In genomic region chr14:88128811-88129210, GRCh38 we compare ENCODE assay signal across 21 cellular contexts.
A peak's percentile ranks its signal among the peaks of the same experiment; 100 is the strongest.
DNase-seq lines count a peak whose midpoint lies in the region; ATAC-seq and TF ChIP-seq lines count a peak whose summit lies in the region.
"Had no signal": no experiment of that assay in that cellular context is flagged by ENCODE, and none has a peak within 500 bp of the region (broad histone marks: within the 10 kb centered on the region; RNA-seq: fewer than 3 reads in every experiment).

No MANE protein-coding gene starts in this region.

- H3K4me1 Mint-ChIP-seq in activated CD4-positive, alpha-beta T cell treated with anti-CD3 and anti-CD28 coated beads for 36 hours = peaks cover 11% of the 10 kb centered on the region
- peaks cover 11% of the 10 kb centered on the region for H3K4me1 Mint-ChIP-seq in WTC11

- DNase-seq in GM23248 (peak; percentile 12), NOMO-1 treated with dmso at 0.1 percent for 144 hours (lab: John Stamatoyannopoulos, UW; ENCODE audit: unreplicated experiment) (peak; percentile 67), colonic mucosa (no peak), pons (ENCODE audit: low spot score) (peak; percentile 34), middle frontal gyrus (ENCODE audit: extremely low spot score, low spot score) (no peak), NCI-H226 (no peak), WTC11 (ENCODE audit: low spot score) (no peak)
- no peak for DNase-seq in activated CD4-positive, alpha-beta T cell treated with anti-CD3 and anti-CD28 coated beads for 36 hours
- DNase-seq: activated CD4-positive, alpha-beta T cell treated with anti-CD3 and anti-CD28 coated beads, Interleukin-2, amount 50 U/mL, for 4 hours; COR-L47; DND-41; effector memory CD4-positive, alpha-beta T cell; kidney glomerular epithelial cell; NCI-H187 treated with DMSO at 0.1 percent for 48 hours; NCI-H2227 treated with DMSO at 0.1 percent for 48 hours; stimulated activated CD4-positive, alpha-beta T cell treated with anti-CD3 and anti-CD28 coated beads, Interleukin-2, amount 100 ng/mL, for 48 hours; stimulated activated naive CD8-positive, alpha-beta T cell treated with anti-CD3 and anti-CD28 coated beads, Interleukin-15, Interleukin-2, amounts not matched to agents 100 U/mL and 50 U/mL, for 24 hours; tibial artery had no signal

- in situ Hi-C loops in GM23248 (cut with MboI) = no loop called here

- no peaks in the 10 kb centered on the region for H3K79me2 ChIP-seq in GM23248 (ENCODE audit: insufficient read depth)

- no peaks in the 10 kb centered on the region for H3K9me3 Mint-ChIP-seq in activated CD4-positive, alpha-beta T cell treated with anti-CD3 and anti-CD28 coated beads for 36 hours (ENCODE audit: low read depth)
- peaks cover 15% of the 10 kb centered on the region for H3K9me3 Mint-ChIP-seq in WTC11

- H3K27ac ChIP-seq in GM23248 (peak overlapping the region; percentile 71), colonic mucosa (peak overlapping the region; percentile 9)
- H3K27ac ChIP-seq: tibial artery, VCaP had no signal

- intact Hi-C loops in colonic mucosa (cut with DNase I) = no loop called here
- intact Hi-C loops in activated CD4-positive, alpha-beta T cell treated with anti-CD3 and anti-CD28 coated beads for 36 hours (cut with DNase I, micrococcal nuclease) = no loop called here

- no peaks in the 10 kb centered on the region for H3K36me3 Mint-ChIP-seq in activated CD4-positive, alpha-beta T cell treated with anti-CD3 and anti-CD28 coated beads for 36 hours (ENCODE audit: low read depth)
- no peaks in the 10 kb centered on the region for H3K36me3 Mint-ChIP-seq in WTC11
- H3K36me3 Mint-ChIP-seq: IgD-negative memory B cell had no signal

- TF ChIP-seq CTCF in colonic mucosa (IDR thresholded peaks at IDR 0.05) (no peak), WTC11 (IDR thresholded peaks at IDR 0.05) (no peak)

- CTCF ChIA-PET in activated CD4-positive, alpha-beta T cell treated with anti-CD3 and anti-CD28 coated beads for 36 hours (lab: Charles Lee) = interaction anchor here (0.7 kb wide), 1 partner anchor 39 kb away, joined by 3 read pairs; no protein-coding TSS in a partner anchor
- CTCF ChIA-PET in WTC11 (lab: Charles Lee) = interaction anchor here (1.9 kb wide), 1 partner anchor 40 kb away, joined by 9 read pairs; no protein-coding TSS in a partner anchor

- H3K9me2 ChIP-seq in GM23248 (ENCODE audit: insufficient read depth) = no peaks in the 10 kb centered on the region

- no peak overlapping the region for H3K9ac ChIP-seq in GM23248
- no peak overlapping the region for H3K9ac ChIP-seq in colonic mucosa (ENCODE audit: low read depth in 2 of 2, low read length in 2 of 2)

- POLR2A ChIA-PET in activated CD4-positive, alpha-beta T cell treated with anti-CD3 and anti-CD28 coated beads for 36 hours (lab: Charles Lee) = no interaction called here
- POLR2A ChIA-PET in WTC11 (lab: Charles Lee) = no interaction called here

- H3K4me2 ChIP-seq in GM23248 (ENCODE audit: unreplicated experiment) = peak overlapping the region; percentile 60

- 12 to 17% methylated on average over 1 of the region's 1 CpG for WGBS in GM23248 (ENCODE audit: low coverage in 1 of 2, low lambda C conversion rate in 2 of 2, missing lambda C conversion rate in 2 of 2), 2 experiments

- no peak overlapping the region for H3K27ac Mint-ChIP-seq in activated CD4-positive, alpha-beta T cell treated with anti-CD3 and anti-CD28 coated beads for 36 hours
- H3K27ac Mint-ChIP-seq in WTC11 = no peak overlapping the region
- H3K27ac Mint-ChIP-seq: IgD-negative memory B cell had no signal

- H3K4me3 Mint-ChIP-seq in activated CD4-positive, alpha-beta T cell treated with anti-CD3 and anti-CD28 coated beads for 36 hours = no peak overlapping the region
- H3K4me3 Mint-ChIP-seq in WTC11 = no peak overlapping the region
- H3K4me3 Mint-ChIP-seq: IgD-negative memory B cell had no signal

- H3K27me3 ChIP-seq in GM23248 (replicated peaks; ENCODE audit: insufficient read depth) = 0 out of 2 replicates have a peak, but pooled peaks cover under 1% of the 10 kb centered on the region
- H3K27me3 ChIP-seq in colonic mucosa = no peaks in the 10 kb centered on the region
- H3K27me3 ChIP-seq: tibial artery had no signal

- peaks cover 26% of the 10 kb centered on the region for H3F3A ChIP-seq in GM23248 (ENCODE audit: insufficient read depth)

- H3K27me3 Mint-ChIP-seq in activated CD4-positive, alpha-beta T cell treated with anti-CD3 and anti-CD28 coated beads for 36 hours = peaks cover 2% of the 10 kb centered on the region
- H3K27me3 Mint-ChIP-seq in WTC11 (ENCODE audit: low read depth) = peaks cover 5% of the 10 kb centered on the region; the same call in 1 of the 2 replicates

- H4K20me1 ChIP-seq in GM23248 (ENCODE audit: insufficient read depth) = no peaks in the 10 kb centered on the region

- H3K4me1 ChIP-seq in GM23248 (ENCODE audit: insufficient read depth) (peaks cover 24% of the 10 kb centered on the region), colonic mucosa (no peaks in the 10 kb centered on the region)

- H3K9me3 ChIP-seq in GM23248 (ENCODE audit: low read depth) (no peaks in the 10 kb centered on the region), colonic mucosa (no peaks in the 10 kb centered on the region)
- H3K9me3 ChIP-seq: tibial artery had no signal

- H3K4me3 ChIP-seq in GM23248 = 0 out of 2 replicates have a peak overlapping the region, but pooled peaks have one; percentile 17
- no peak overlapping the region for H3K4me3 ChIP-seq in colonic mucosa
- H3K4me3 ChIP-seq: tibial artery had no signal

- ATAC-seq in activated CD4-positive, alpha-beta T cell treated with anti-CD3 and anti-CD28 coated beads for 36 hours = no peak
- no peak for ATAC-seq in WTC11
- ATAC-seq: esophagus mucosa; stimulated activated naive CD8-positive, alpha-beta T cell treated with anti-CD3 and anti-CD28 coated beads, Interleukin-15, Interleukin-2, amounts not matched to agents 100 U/mL and 50 U/mL, for 24 hours had no signal

- no peaks in the 10 kb centered on the region for H3K36me3 ChIP-seq in GM23248 (ENCODE audit: low read depth)
- no peaks in the 10 kb centered on the region for H3K36me3 ChIP-seq in colonic mucosa
- H3K36me3 ChIP-seq: tibial artery had no signal

- no peak overlapping the region for H2AFZ ChIP-seq in GM23248

TF ChIP-seq in WTC11, 78 proteins besides CTCF, POLR2A, EP300 and RAD21:
- no peak for TF ChIP-seq HMGA2 (CRISPR knock-in tag; IDR thresholded peaks at IDR 0.05)
- TF ChIP-seq TCF7 (CRISPR knock-in tag; IDR thresholded peaks at IDR 0.05; ENCODE audit: low read depth) = no peak
- TF ChIP-seq, protein P1, sequence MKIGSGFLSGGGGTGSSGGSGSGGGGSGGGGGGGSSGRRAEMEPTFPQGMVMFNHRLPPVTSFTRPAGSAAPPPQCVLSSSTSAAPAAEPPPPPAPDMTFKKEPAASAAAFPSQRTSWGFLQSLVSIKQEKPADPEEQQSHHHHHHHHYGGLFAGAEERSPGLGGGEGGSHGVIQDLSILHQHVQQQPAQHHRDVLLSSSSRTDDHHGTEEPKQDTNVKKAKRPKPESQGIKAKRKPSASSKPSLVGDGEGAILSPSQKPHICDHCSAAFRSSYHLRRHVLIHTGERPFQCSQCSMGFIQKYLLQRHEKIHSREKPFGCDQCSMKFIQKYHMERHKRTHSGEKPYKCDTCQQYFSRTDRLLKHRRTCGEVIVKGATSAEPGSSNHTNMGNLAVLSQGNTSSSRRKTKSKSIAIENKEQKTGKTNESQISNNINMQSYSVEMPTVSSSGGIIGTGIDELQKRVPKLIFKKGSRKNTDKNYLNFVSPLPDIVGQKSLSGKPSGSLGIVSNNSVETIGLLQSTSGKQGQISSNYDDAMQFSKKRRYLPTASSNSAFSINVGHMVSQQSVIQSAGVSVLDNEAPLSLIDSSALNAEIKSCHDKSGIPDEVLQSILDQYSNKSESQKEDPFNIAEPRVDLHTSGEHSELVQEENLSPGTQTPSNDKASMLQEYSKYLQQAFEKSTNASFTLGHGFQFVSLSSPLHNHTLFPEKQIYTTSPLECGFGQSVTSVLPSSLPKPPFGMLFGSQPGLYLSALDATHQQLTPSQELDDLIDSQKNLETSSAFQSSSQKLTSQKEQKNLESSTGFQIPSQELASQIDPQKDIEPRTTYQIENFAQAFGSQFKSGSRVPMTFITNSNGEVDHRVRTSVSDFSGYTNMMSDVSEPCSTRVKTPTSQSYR (CRISPR knock-in tag; IDR thresholded peaks at IDR 0.05) = no peak
- TF ChIP-seq, protein P2, sequence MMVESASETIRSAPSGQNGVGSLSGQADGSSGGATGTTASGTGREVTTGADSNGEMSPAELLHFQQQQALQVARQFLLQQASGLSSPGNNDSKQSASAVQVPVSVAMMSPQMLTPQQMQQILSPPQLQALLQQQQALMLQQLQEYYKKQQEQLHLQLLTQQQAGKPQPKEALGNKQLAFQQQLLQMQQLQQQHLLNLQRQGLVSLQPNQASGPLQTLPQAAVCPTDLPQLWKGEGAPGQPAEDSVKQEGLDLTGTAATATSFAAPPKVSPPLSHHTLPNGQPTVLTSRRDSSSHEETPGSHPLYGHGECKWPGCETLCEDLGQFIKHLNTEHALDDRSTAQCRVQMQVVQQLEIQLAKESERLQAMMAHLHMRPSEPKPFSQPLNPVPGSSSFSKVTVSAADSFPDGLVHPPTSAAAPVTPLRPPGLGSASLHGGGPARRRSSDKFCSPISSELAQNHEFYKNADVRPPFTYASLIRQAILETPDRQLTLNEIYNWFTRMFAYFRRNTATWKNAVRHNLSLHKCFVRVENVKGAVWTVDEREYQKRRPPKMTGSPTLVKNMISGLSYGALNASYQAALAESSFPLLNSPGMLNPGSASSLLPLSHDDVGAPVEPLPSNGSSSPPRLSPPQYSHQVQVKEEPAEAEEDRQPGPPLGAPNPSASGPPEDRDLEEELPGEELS (CRISPR knock-in tag; IDR thresholded peaks at IDR 0.05) = no peak
- TF ChIP-seq GABPB1 (CRISPR knock-in tag; IDR thresholded peaks at IDR 0.05) = no peak
- TF ChIP-seq CDX4 (CRISPR knock-in tag; IDR thresholded peaks at IDR 0.05; ENCODE audit: borderline replicate concordance) = no peak

Comparison
In these comparisons a context has a peak if more than half of its experiments do, and no peak if none do; other contexts are left out.
1. DNase-seq: peak in GM23248 (single experiment), NOMO-1 treated with dmso at 0.1 percent for 144 hours (single experiment) and pons (single experiment); none in colonic mucosa (single experiment), middle frontal gyrus (single experiment), activated CD4-positive, alpha-beta T cell treated with anti-CD3 and anti-CD28 coated beads for 36 hours (single experiment), NCI-H226 (single experiment) and WTC11 (single experiment).